9 cellular contexts compared by ENCODE assay signal in genomic region chr17:44948315-44948795, GRCh38. TPM values are rescaled to one million over a fixed set of nuclear protein-coding genes. Genes with fewer than 3 reads are reported as not detected.
A peak's percentile ranks its signal among the peaks of the same experiment; 100 is the strongest.
DNase-seq lines count a peak whose midpoint lies in the region; ATAC-seq and TF ChIP-seq lines count a peak whose summit lies in the region.
"Had no signal": no experiment of that assay in that cellular context is flagged by ENCODE, and none has a peak within 500 bp of the region (broad histone marks: within the 10 kb centered on the region; RNA-seq: fewer than 3 reads in every experiment).

No MANE protein-coding gene starts in this region.

- H3K9me3 ChIP-seq in colonic mucosa = no peaks in the 10 kb centered on the region

- peaks cover 41% of the 10 kb centered on the region for H3K79me2 ChIP-seq in KMS-11 (ENCODE audit: insufficient read depth, low read depth)

- no peaks in the 10 kb centered on the region for H3K9me3 Mint-ChIP-seq in natural killer cell

- peak overlapping the region; percentile 92 for H3K4me3 Mint-ChIP-seq in natural killer cell

- no peaks in the 10 kb centered on the region for H3K27me3 ChIP-seq in KMS-11 (ENCODE audit: insufficient read depth, low read depth)
- H3K27me3 ChIP-seq in colonic mucosa = no peaks in the 10 kb centered on the region

- peak overlapping the region; percentile 63; the same call in 1 of the 2 replicates for H3K27ac ChIP-seq in KMS-11
- H3K27ac ChIP-seq in colonic mucosa = no peak overlapping the region

- no peak overlapping the region for H3K9ac ChIP-seq in KMS-11
- peak overlapping the region; percentile 67 to 76 for H3K9ac ChIP-seq in colonic mucosa (ENCODE audit: low read depth in 2 of 2, low read length in 2 of 2)

- TF ChIP-seq CTCF in AG10803 (conservative IDR thresholded peaks at IDR 0.05; ENCODE audit: low read length) (no peak), KMS-11 (conservative IDR thresholded peaks at IDR 0.05; ENCODE audit: low read depth, low read length) (no peak; the same call in 1 of the 2 replicates), colonic mucosa (IDR thresholded peaks at IDR 0.05) (no peak), natural killer cell (IDR thresholded peaks at IDR 0.05) (no peak)

- H3K27me3 Mint-ChIP-seq in natural killer cell (ENCODE audit: low read depth in 2 of 2) = no peaks in the 10 kb centered on the region

- H3K36me3 ChIP-seq in KMS-11 (ENCODE audit: insufficient read depth) = no peaks in the 10 kb centered on the region; the same call in 1 of the 2 replicates
- no peaks in the 10 kb centered on the region for H3K36me3 ChIP-seq in colonic mucosa

- peaks cover 6 to 8% of the 10 kb centered on the region in 2 donors for H3K4me1 Mint-ChIP-seq in natural killer cell

- DNase-seq in AG10803 (ENCODE audit: low read depth) (no peak), colonic mucosa (no peak), natural killer cell (no peak), EL (no peak)
- DNase-seq: cortex of kidney had no signal

- H3K4me2 ChIP-seq in KMS-11 = peak overlapping the region; percentile 77

- peak overlapping the region; percentile 79 for H2AFZ ChIP-seq in KMS-11 (ENCODE audit: low read depth)

- ATAC-seq in natural killer cell = no peak
- no peak for ATAC-seq in GM19324 (IDR thresholded peaks at IDR 0.05; ENCODE audit: low FRiP score, unreplicated experiment)
- no peak for ATAC-seq in HG02852 (IDR thresholded peaks at IDR 0.05; ENCODE audit: unreplicated experiment)
- no peak for ATAC-seq in HG02678 (IDR thresholded peaks at IDR 0.05; ENCODE audit: unreplicated experiment)

- no peaks in the 10 kb centered on the region; the same call in 1 of the 2 replicates for H4K20me1 ChIP-seq in KMS-11 (ENCODE audit: insufficient read depth)

- peaks cover 24% of the 10 kb centered on the region for H3K4me1 ChIP-seq in KMS-11 (ENCODE audit: low read depth, poor library complexity, severe bottlenecking)
- no peaks in the 10 kb centered on the region for H3K4me1 ChIP-seq in colonic mucosa

- intact Hi-C loops in colonic mucosa (cut with DNase I) (no loop called here), natural killer cell (cut with micrococcal nuclease) (loop anchor here (5.0 kb wide), 1 partner anchor 104 kb away; the partner anchor contains the start of gene DCAKD)

- no peaks in the 10 kb centered on the region for H3K36me3 Mint-ChIP-seq in natural killer cell

- H3K4me3 ChIP-seq in AG10803 (ENCODE audit: low read length) (peak overlapping the region; percentile 94), KMS-11 (IDR thresholded peaks at IDR 0.05; ENCODE audit: insufficient read depth, low read depth, low read length) (no peak overlapping the region), colonic mucosa (peak overlapping the region; percentile 78)

- H3K27ac Mint-ChIP-seq in natural killer cell = peak overlapping the region; percentile 91

RNA-seq across cellular contexts. Expression of gene KIF18B, which starts 0.8 kb away (rescaled TPM):
- total RNA-seq in colonic mucosa (10 to 100 TPM in 1 of 2 donors, 1 to 10 TPM in 1; 5.7 to 45.5 TPM), natural killer cell (1 to 10 TPM in 2 of 3 donors, under 1 TPM in 1; 0.53 to 1.3 (median 1.1) TPM)

RNA-seq across cellular contexts. Expression of gene C1QL1, which starts 19.7 kb away (rescaled TPM):
- total RNA-seq in colonic mucosa (1 to 10 TPM; 1.2 to 1.9 TPM), natural killer cell (not detected)

RNA-seq across cellular contexts. Expression of gene GFAP, which starts 33.1 kb away (rescaled TPM):
- total RNA-seq in colonic mucosa = under 1 TPM in 1 of 2 donors, not detected in 1; 0.20 TPM
- total RNA-seq in natural killer cell = not detected

RNA-seq across cellular contexts. Expression of gene EFTUD2, which starts 49.1 kb away (rescaled TPM):
- total RNA-seq in colonic mucosa (100 to 1,000 TPM in 1 of 2 donors, 10 to 100 TPM in 1; 74.8 to 109 TPM), natural killer cell (100 to 1,000 TPM; 135 to 178 (median 164) TPM)
